ENCODE assay signal across 29 cellular contexts in the genomic region with DNA sequence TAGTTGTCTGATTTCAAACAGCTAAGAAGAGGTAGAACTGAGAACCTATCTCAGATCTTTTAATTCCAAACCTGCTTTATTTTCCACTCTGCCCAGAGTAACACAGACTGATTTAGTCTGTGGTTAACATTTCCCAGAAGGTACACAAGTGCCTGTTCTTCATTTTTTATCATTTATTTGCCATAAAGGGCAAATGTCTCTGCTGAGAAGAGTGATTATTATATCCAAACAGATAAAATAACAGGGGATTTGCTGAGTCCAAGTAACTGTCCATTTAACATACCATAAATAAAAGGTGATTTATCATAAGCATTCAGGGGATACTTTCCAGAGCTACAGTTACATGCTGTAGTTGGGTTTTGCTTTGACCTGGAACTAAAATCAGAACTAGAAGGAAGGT.
"Had no signal": no experiment of that assay in that cellular context is flagged by ENCODE, and none has a peak within 500 bp of the region (broad histone marks: within the 10 kb centered on the region; RNA-seq: fewer than 3 reads in every experiment).

No MANE protein-coding gene starts in this region.

- H3K9me3 ChIP-seq: ovary, psoas muscle, right lobe of liver, sigmoid colon, spleen, suprapubic skin, testis, tibial artery, transverse colon, upper lobe of right lung, uterus had no signal

- H3K79me2 ChIP-seq: parathyroid adenoma had no signal

- H3K9ac ChIP-seq: parathyroid adenoma had no signal

- ATAC-seq: naive thymus-derived CD4-positive, alpha-beta T cell; natural killer cell treated with Interleukin-12 subunit alpha and Interleukin-12 subunit beta and Interleukin-15 and Interleukin-18, amount 100 ng/mL, for 72 hours; psoas muscle; right cardiac atrium; right lobe of liver; stimulated activated memory B cell treated with anti-CD40 and anti-IgM and Interleukin-4, amounts not matched to agents 10 μg/mL and 1 μg/mL and 100 μg/mL, for 72 hours; stimulated activated naive CD8-positive, alpha-beta T cell treated with anti-CD3 and anti-CD28 coated beads, Interleukin-15, amount 100 ng/mL, for 72 hours; stimulated activated naive CD8-positive, alpha-beta T cell treated with anti-CD3 and anti-CD28 coated beads, Interleukin-15, Interleukin-2, amounts not matched to agents 100 U/mL and 50 U/mL, for 24 hours; upper lobe of right lung had no signal

- H3K27ac ChIP-seq: ovary, parathyroid adenoma, psoas muscle, right lobe of liver, sigmoid colon, spleen, suprapubic skin, testis, tibial artery, transverse colon, upper lobe of right lung, uterus had no signal

- H3K27me3 ChIP-seq: ovary, right lobe of liver, sigmoid colon, spleen, suprapubic skin, testis, tibial artery, transverse colon, upper lobe of right lung, uterus had no signal

- DNase-seq: naive thymus-derived CD4-positive, alpha-beta T cell; nephron progenitor cell; occipital lobe; ovary; posterior cingulate gyrus; psoas muscle; right cardiac atrium; right lobe of liver; sigmoid colon; small intestine; spleen; stimulated activated CD4-positive, alpha-beta T cell treated with anti-CD3 and anti-CD28 coated beads, Interleukin-12 subunit alpha, Interleukin-12 subunit beta, amount 100 ng/mL, for 4 hours; stimulated activated CD4-positive, alpha-beta T cell treated with anti-CD3 and anti-CD28 coated beads, Interleukin-1b, Interleukin-23, amount 100 ng/mL, for 48 hours; stimulated activated CD4-positive, alpha-beta T cell treated with anti-CD3 and anti-CD28 coated beads, Interleukin-4, amount 100 ng/mL, for 1 hour; stimulated activated CD4-positive, alpha-beta T cell treated with anti-CD3 and anti-CD28 coated beads, Interleukin-4, amount 100 ng/mL, for 4 hours; stimulated activated CD8-positive, alpha-beta memory T cell treated with anti-CD3 and anti-CD28 coated beads, Interleukin-4, amount 100 ng/mL, for 48 hours; stimulated activated naive CD4-positive, alpha-beta T cell; stimulated activated naive CD8-positive, alpha-beta T cell treated with anti-CD3 and anti-CD28 coated beads, Interleukin-15, amount 100 ng/mL, for 72 hours; stimulated activated naive CD8-positive, alpha-beta T cell treated with anti-CD3 and anti-CD28 coated beads, Interleukin-15, Interleukin-2, amounts not matched to agents 100 U/mL and 50 U/mL, for 24 hours; substantia nigra; testis; tibial artery; transverse colon; upper lobe of right lung; uterus had no signal

- H3K36me3 ChIP-seq: ovary, right lobe of liver, sigmoid colon, spleen, suprapubic skin, tibial artery, transverse colon, upper lobe of right lung, uterus had no signal

- H2AFZ ChIP-seq: parathyroid adenoma had no signal

- H3K4me1 ChIP-seq: parathyroid adenoma, psoas muscle, right lobe of liver, sigmoid colon, spleen, suprapubic skin, testis, tibial artery, transverse colon, upper lobe of right lung, uterus had no signal

- H3K4me3 ChIP-seq: ovary, psoas muscle, right lobe of liver, sigmoid colon, spleen, suprapubic skin, testis, tibial artery, transverse colon, upper lobe of right lung, uterus had no signal
